ENCODE assay signal across 8 cellular contexts in genomic region chr16:67108931-67109406, GRCh38. TPM values are rescaled to one million over a fixed set of nuclear protein-coding genes. Genes with fewer than 3 reads are reported as not detected.
DNase-seq lines count a peak whose midpoint lies in the region; ATAC-seq and TF ChIP-seq lines count a peak whose summit lies in the region.

No MANE protein-coding gene starts in this region.

- 56% methylated on average over 18 of the region's 18 CpGs for WGBS in right cardiac atrium

- no peaks in the 10 kb centered on the region for H3K9me3 Mint-ChIP-seq in WTC11

- H3K4me3 Mint-ChIP-seq in WTC11, result peak overlapping the region; percentile 99

- DNase-seq in H7 (no peak), WTC11 (ENCODE audit: low spot score) (no peak), right cardiac atrium (peak in 1 of 3 donors; percentile 76), SIG-M5 treated with dmso at 0.1 percent for 504 hours (lab: John Stamatoyannopoulos, UW; ENCODE audit: unreplicated experiment) (no peak), NCI-H1417 treated with DMSO at 0.1 percent for 48 hours (lab: John Stamatoyannopoulos, UW) (no peak)
- no peak for DNase-seq in activated CD4-positive, CD25-positive, alpha-beta regulatory T cell treated with anti-CD3 and anti-CD28 coated beads, Interleukin-2, amount 50 U/mL, for 72 hours

- H3K9ac ChIP-seq in skeletal muscle satellite cell (ENCODE audit: low read depth, low read length), result peak overlapping the region; percentile 88

- H3K27me3 ChIP-seq in H7 (ENCODE audit: control insufficient read depth, insufficient read depth, low read length) (peaks cover 3% of the 10 kb centered on the region; the same call in 1 of the 2 replicates), right cardiac atrium (ENCODE audit: control insufficient read depth, insufficient read depth) (no peaks in the 10 kb centered on the region), skeletal muscle satellite cell (ENCODE audit: control insufficient read depth, insufficient read depth, low read length) (no peaks in the 10 kb centered on the region)

- CTCF ChIA-PET in WTC11 (lab: Charles Lee), result interaction anchor here (1.3 kb wide), 1 partner anchor 91 kb away, joined by 5 read pairs; no protein-coding TSS in a partner anchor

- no peak for TF ChIP-seq CTCF in WTC11 (IDR thresholded peaks at IDR 0.05)

- H3K9me3 ChIP-seq in right cardiac atrium (ENCODE audit: control insufficient read depth, low read length) (no peaks in the 10 kb centered on the region), skeletal muscle satellite cell (replicated peaks; ENCODE audit: low read length) (no peaks in the 10 kb centered on the region)

- ATAC-seq in WTC11 (no peak), right cardiac atrium (peak in 1 of 2 donors; percentile 3), HG03039 (IDR thresholded peaks at IDR 0.05; ENCODE audit: unreplicated experiment) (no peak)

- H3K36me3 ChIP-seq in H7 (replicated peaks; ENCODE audit: control insufficient read depth, insufficient read depth, low read length) (no peaks in the 10 kb centered on the region), skeletal muscle satellite cell (ENCODE audit: insufficient read depth, low read length) (no peaks in the 10 kb centered on the region)

- intact Hi-C loops in right cardiac atrium (cut with DNase I), result no loop called here

- H3K27me3 Mint-ChIP-seq in WTC11 (ENCODE audit: low read depth), result 0 out of 2 replicates have a peak, but pooled peaks cover 5% of the 10 kb centered on the region

- H3K4me1 ChIP-seq in right cardiac atrium (ENCODE audit: control insufficient read depth, insufficient read depth, low read length), result peaks cover 5% of the 10 kb centered on the region
- peaks cover 20% of the 10 kb centered on the region for H3K4me1 ChIP-seq in skeletal muscle satellite cell (ENCODE audit: control insufficient read depth, insufficient read depth, low read length)

- H3K36me3 Mint-ChIP-seq in WTC11, result no peaks in the 10 kb centered on the region

- H3K4me1 Mint-ChIP-seq in WTC11, result peaks cover 17% of the 10 kb centered on the region

- H3K4me2 ChIP-seq in skeletal muscle satellite cell (ENCODE audit: low read length), result peak overlapping the region; percentile 100

- no peak overlapping the region for H3K27ac Mint-ChIP-seq in WTC11

- POLR2A ChIA-PET in WTC11 (lab: Charles Lee), result no interaction called here

- H3K4me3 ChIP-seq in H7 (ENCODE audit: insufficient read depth, low read depth, low read length), result peak overlapping the region; percentile 99
- H3K4me3 ChIP-seq in right cardiac atrium (ENCODE audit: low read length), result peak overlapping the region; percentile 80
- H3K4me3 ChIP-seq in skeletal muscle satellite cell (ENCODE audit: low read length), result peak overlapping the region; percentile 99

- peak overlapping the region; percentile 66 for H3K27ac ChIP-seq in right cardiac atrium (ENCODE audit: low read length)

TF ChIP-seq in WTC11, 78 proteins besides CTCF, POLR2A, EP300 and RAD21 (continues in another document):
- TF ChIP-seq FOXP4 (CRISPR knock-in tag; IDR thresholded peaks at IDR 0.05) (no peak), JUN (CRISPR knock-in tag; IDR thresholded peaks at IDR 0.05) (no peak), PRRX2 (CRISPR knock-in tag; IDR thresholded peaks at IDR 0.05) (no peak), RELA (CRISPR knock-in tag; IDR thresholded peaks at IDR 0.05; ENCODE audit: borderline replicate concordance) (no peak), SMAD4 (CRISPR knock-in tag; IDR thresholded peaks at IDR 0.05) (no peak), FOXK1 (CRISPR knock-in tag; IDR thresholded peaks at IDR 0.05) (no peak), ZMAT4 (CRISPR knock-in tag; IDR thresholded peaks at IDR 0.05) (no peak), E2F5 (CRISPR knock-in tag; IDR thresholded peaks at IDR 0.05) (no peak), ZNF423 (CRISPR knock-in tag; IDR thresholded peaks at IDR 0.05) (no peak), KAT7 (CRISPR knock-in tag; IDR thresholded peaks at IDR 0.05; ENCODE audit: borderline replicate concordance) (no peak), ERG (CRISPR knock-in tag; IDR thresholded peaks at IDR 0.05) (no peak), ATF3 (CRISPR knock-in tag; conservative IDR thresholded peaks at IDR 0.05) (no peak), ZNF396 (CRISPR knock-in tag; IDR thresholded peaks at IDR 0.05; ENCODE audit: borderline replicate concordance) (no peak), E2F1 (CRISPR knock-in tag; IDR thresholded peaks at IDR 0.05) (no peak)

RNA-seq across cellular contexts. Expression of gene PHAF1, which starts 0.8 kb away (rescaled TPM):
- 24.1 and 32.1 TPM in 2 replicates for total RNA-seq in H7 (2014; rRNA removed; shearing (Covaris generic))
- total RNA-seq in WTC11 (2021) (16.9 to 18.8 TPM (median 17.4 TPM) in 3 replicates), right cardiac atrium (10 to 100 TPM; 11.4 to 11.8 (median 11.6) TPM)
- 7.1 TPM for polyA plus RNA-seq in right cardiac atrium
- 10.5 and 10.9 TPM in 2 replicates for total RNA-seq in skeletal muscle satellite cell (2012; rRNA removed)

RNA-seq across cellular contexts. Expression of gene B3GNT9, which starts 41.8 kb away (rescaled TPM):
- 7.6 and 8.7 TPM in 2 replicates for total RNA-seq in H7 (2014; rRNA removed; shearing (Covaris generic))
- total RNA-seq in WTC11 (2021), result 6.4 to 7.8 TPM (median 7.6 TPM) in 3 replicates
- 10 to 100 TPM; 17.0 to 19.8 (median 18.7) TPM for total RNA-seq in right cardiac atrium
- 11.7 TPM for polyA plus RNA-seq in right cardiac atrium
- 20.8 and 21.4 TPM in 2 replicates for total RNA-seq in skeletal muscle satellite cell (2012; rRNA removed)

RNA-seq across cellular contexts. Expression of gene TRADD, which starts 50.7 kb away (rescaled TPM):
- 1.3 and 1.8 TPM in 2 replicates for total RNA-seq in H7 (2014; rRNA removed; shearing (Covaris generic))
- total RNA-seq in WTC11 (2021) (1.4 to 2.1 TPM (median 1.7 TPM) in 3 replicates), right cardiac atrium (10 to 100 TPM in 2 of 4 donors, 1 to 10 TPM in 2; 9.0 to 11.1 (median 9.8) TPM)
- polyA plus RNA-seq in right cardiac atrium, result 8.7 TPM
- total RNA-seq in skeletal muscle satellite cell (2012; rRNA removed), result 18.1 and 19.3 TPM in 2 replicates

RNA-seq across cellular contexts. Expression of gene FBXL8, which starts 50.8 kb away (rescaled TPM):
- total RNA-seq in H7 (2014; rRNA removed; shearing (Covaris generic)), result 0.67 and 0.73 TPM in 2 replicates
- total RNA-seq in WTC11 (2021) (1.1 to 1.2 TPM (median 1.1 TPM) in 3 replicates), right cardiac atrium (10 to 100 TPM in 2 of 4 donors, 1 to 10 TPM in 2; 7.7 to 13.9 (median 9.9) TPM)
- polyA plus RNA-seq in right cardiac atrium, result 9.8 TPM
- 13.2 and 16.6 TPM in 2 replicates for total RNA-seq in skeletal muscle satellite cell (2012; rRNA removed)

RNA-seq across cellular contexts. Expression of gene HSF4, which starts 55.6 kb away (rescaled TPM):
- total RNA-seq in H7 (2014; rRNA removed; shearing (Covaris generic)), result 1.6 and 4.0 TPM in 2 replicates
- total RNA-seq in WTC11 (2021) (2.2 to 2.5 TPM (median 2.3 TPM) in 3 replicates), right cardiac atrium (10 to 100 TPM; 29.7 to 92.2 (median 60.3) TPM)
- 36.6 TPM for polyA plus RNA-seq in right cardiac atrium
- 0.66 and 6.1 TPM in 2 replicates for total RNA-seq in skeletal muscle satellite cell (2012; rRNA removed)
